In genomic region chr5:180600554-180601041, GRCh38 we compare ENCODE assay signal across 27 cellular contexts. TPM values are rescaled to one million over a fixed set of nuclear protein-coding genes. Genes with fewer than 3 reads are reported as not detected.
DNase-seq lines count a peak whose midpoint lies in the region; ATAC-seq and TF ChIP-seq lines count a peak whose summit lies in the region.
"Had no signal": no experiment of that assay in that cellular context is flagged by ENCODE, and none has a peak within 500 bp of the region (broad histone marks: within the 10 kb centered on the region; RNA-seq: fewer than 3 reads in every experiment).

No MANE protein-coding gene starts in this region.

- H3K4me3 ChIP-seq in lung (no peak overlapping the region), upper lobe of left lung (no peak overlapping the region)
- H3K4me3 ChIP-seq: heart right ventricle, skin epidermis had no signal

- TF ChIP-seq POLR2A in upper lobe of left lung (IDR thresholded peaks at IDR 0.05) = peak in 1 of 4 donors; percentile 35

- peak in 1 of 4 donors; percentile 2 for TF ChIP-seq EP300 in upper lobe of left lung (IDR thresholded peaks at IDR 0.05)

- no peaks in the 10 kb centered on the region for H3K36me3 Mint-ChIP-seq in WTC11
- H3K36me3 Mint-ChIP-seq: CD4-positive, CD25-positive, alpha-beta regulatory T cell; naive B cell had no signal

- H3K27me3 ChIP-seq in lung (ENCODE audit: control insufficient read depth, insufficient read depth) (no peaks in the 10 kb centered on the region), upper lobe of left lung (no peaks in the 10 kb centered on the region)

- DNase-seq in Right ventricle myocardium superior = peak; percentile 30
- no peak for DNase-seq in left ventricle myocardium superior
- DNase-seq in WTC11 (ENCODE audit: low spot score) = peak; percentile 8
- DNase-seq in lung (ENCODE audit: low spot score) = peak; percentile 59
- DNase-seq in upper lobe of left lung = peak; percentile 50 to 83
- no peak for DNase-seq in OCI-M2 (lab: John Stamatoyannopoulos, UW; ENCODE audit: unreplicated experiment)
- DNase-seq in NCI-H128 (lab: John Stamatoyannopoulos, UW; ENCODE audit: unreplicated experiment) = no peak
- DNase-seq: activated CD4-positive, alpha-beta T cell treated with anti-CD3 and anti-CD28 coated beads, Interleukin-2, amount 50 U/mL, for 1 hour; activated gamma-delta T cell; anterior cingulate cortex; CD4-positive, CD25-positive, alpha-beta regulatory T cell; DMS79; heart right ventricle; naive B cell; NCI-H1105 treated with DMSO at 0.1 percent for 48 hours; NCI-H2107; NCI-H524; stimulated activated CD4-positive, alpha-beta T cell treated with anti-CD3 and anti-CD28 coated beads, Interleukin-2, amount 100 ng/mL, for 48 hours; stimulated activated naive CD8-positive, alpha-beta T cell treated with anti-CD3 and anti-CD28 coated beads, Interleukin-15, amount 100 ng/mL, for 72 hours; T-helper 1 cell had no signal

- H3K4me3 Mint-ChIP-seq in WTC11 = no peak overlapping the region
- H3K4me3 Mint-ChIP-seq: CD4-positive, CD25-positive, alpha-beta regulatory T cell; central memory CD8-positive, alpha-beta T cell; naive B cell; stimulated activated naive CD8-positive, alpha-beta T cell treated with anti-CD3 and anti-CD28 coated beads, Interleukin-15, amount 100 ng/mL, for 72 hours had no signal

- intact Hi-C loops in Right ventricle myocardium superior (cut with DNase I) (no loop called here), left ventricle myocardium superior (cut with micrococcal nuclease) (no loop called here)

- TF ChIP-seq CTCF in WTC11 (IDR thresholded peaks at IDR 0.05) (no peak), lung (IDR thresholded peaks at IDR 0.05; ENCODE audit: control extremely low read depth, extremely low read depth) (no peak), upper lobe of left lung (IDR thresholded peaks at IDR 0.05) (no peak)

- no peaks in the 10 kb centered on the region for H3K36me3 ChIP-seq in lung (ENCODE audit: control insufficient read depth in 2 of 2, insufficient read depth in 2 of 2, low read length in 2 of 2)
- H3K36me3 ChIP-seq in upper lobe of left lung = no peaks in the 10 kb centered on the region
- H3K36me3 ChIP-seq: heart right ventricle had no signal

- H3K9me3 Mint-ChIP-seq in WTC11 = no peaks in the 10 kb centered on the region
- H3K9me3 Mint-ChIP-seq: central memory CD8-positive, alpha-beta T cell; naive B cell; stimulated activated naive CD8-positive, alpha-beta T cell treated with anti-CD3 and anti-CD28 coated beads, Interleukin-15, amount 100 ng/mL, for 72 hours had no signal

- peaks cover 0 to 4% of the 10 kb centered on the region in 2 donors for H3K4me1 ChIP-seq in lung (ENCODE audit: control insufficient read depth in 2 of 2, insufficient read depth in 2 of 2, low read length in 2 of 2)
- peaks cover 0 to 22% (median 12%) of the 10 kb centered on the region in 4 donors for H3K4me1 ChIP-seq in upper lobe of left lung
- H3K4me1 ChIP-seq: heart right ventricle had no signal

- ATAC-seq in Right ventricle myocardium superior (ENCODE audit: poor library complexity) (no peak), left ventricle myocardium superior (no peak), WTC11 (no peak), lung (ENCODE audit: insufficient read depth, low FRiP score) (no peak), upper lobe of left lung (ENCODE audit: low FRiP score in 2 of 2) (peak in 1 of 2 donors; percentile 75), GM18909 (IDR thresholded peaks at IDR 0.05; ENCODE audit: poor library complexity, unreplicated experiment) (no peak)
- ATAC-seq: heart right ventricle; stimulated activated naive CD8-positive, alpha-beta T cell treated with anti-CD3 and anti-CD28 coated beads, Interleukin-15, amount 100 ng/mL, for 72 hours had no signal

- POLR2A ChIA-PET in WTC11 (lab: Charles Lee) = interaction anchor here (0.6 kb wide), 1 partner anchor 85 kb away, joined by 4 read pairs; no protein-coding TSS in a partner anchor

- H3K27me3 Mint-ChIP-seq in WTC11 (ENCODE audit: low read depth) = no peaks in the 10 kb centered on the region
- H3K27me3 Mint-ChIP-seq: central memory CD8-positive, alpha-beta T cell; stimulated activated naive CD8-positive, alpha-beta T cell treated with anti-CD3 and anti-CD28 coated beads, Interleukin-15, amount 100 ng/mL, for 72 hours had no signal

- 77 to 82% methylated on average over 11 to 12 of the region's 12 CpGs for WGBS in lung, 2 donors
- 60 to 71% methylated on average over 12 of the region's 12 CpGs for WGBS in upper lobe of left lung, 2 donors

- no peaks in the 10 kb centered on the region for H3K4me1 Mint-ChIP-seq in WTC11
- H3K4me1 Mint-ChIP-seq: central memory CD8-positive, alpha-beta T cell; naive B cell had no signal

- H3K27ac ChIP-seq in lung (ENCODE audit: low read depth in 1 of 2, low read length in 1 of 2) (peak overlapping the region in 1 of 2 donors; percentile 23), upper lobe of left lung (peak overlapping the region in 2 of 4 donors; percentile 5 to 71)
- H3K27ac ChIP-seq: heart right ventricle, skin epidermis had no signal

- H3K27ac Mint-ChIP-seq in WTC11 = no peak overlapping the region
- H3K27ac Mint-ChIP-seq: naive B cell, progenitor cell of endocrine pancreas had no signal

- H3K9me3 ChIP-seq in lung (ENCODE audit: control insufficient read depth in 2 of 2, insufficient read depth in 1 of 2, low read length in 1 of 2) = no peaks in the 10 kb centered on the region
- H3K9me3 ChIP-seq in upper lobe of left lung = no peaks in the 10 kb centered on the region
- H3K9me3 ChIP-seq: heart right ventricle had no signal

- CTCF ChIA-PET in WTC11 (lab: Charles Lee) = no interaction called here

TF ChIP-seq in WTC11, 78 proteins besides CTCF, POLR2A, EP300 and RAD21 (continues in another document):
- TF ChIP-seq ATF1 (CRISPR knock-in tag; IDR thresholded peaks at IDR 0.05) (no peak), ELF4 (CRISPR knock-in tag; IDR thresholded peaks at IDR 0.05; ENCODE audit: low read depth) (no peak), ATF3 (CRISPR knock-in tag; conservative IDR thresholded peaks at IDR 0.05) (no peak), AFF4 (CRISPR knock-in tag; IDR thresholded peaks at IDR 0.05; ENCODE audit: borderline replicate concordance) (no peak)
- TF ChIP-seq, protein P1, sequence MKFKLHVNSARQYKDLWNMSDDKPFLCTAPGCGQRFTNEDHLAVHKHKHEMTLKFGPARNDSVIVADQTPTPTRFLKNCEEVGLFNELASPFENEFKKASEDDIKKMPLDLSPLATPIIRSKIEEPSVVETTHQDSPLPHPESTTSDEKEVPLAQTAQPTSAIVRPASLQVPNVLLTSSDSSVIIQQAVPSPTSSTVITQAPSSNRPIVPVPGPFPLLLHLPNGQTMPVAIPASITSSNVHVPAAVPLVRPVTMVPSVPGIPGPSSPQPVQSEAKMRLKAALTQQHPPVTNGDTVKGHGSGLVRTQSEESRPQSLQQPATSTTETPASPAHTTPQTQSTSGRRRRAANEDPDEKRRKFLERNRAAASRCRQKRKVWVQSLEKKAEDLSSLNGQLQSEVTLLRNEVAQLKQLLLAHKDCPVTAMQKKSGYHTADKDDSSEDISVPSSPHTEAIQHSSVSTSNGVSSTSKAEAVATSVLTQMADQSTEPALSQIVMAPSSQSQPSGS (CRISPR knock-in tag; IDR thresholded peaks at IDR 0.05; ENCODE audit: borderline replicate concordance, low read depth) = no peak

RNA-seq across cellular contexts. Expression of gene SCGB3A1, which starts 9.3 kb away (rescaled TPM):
- not detected for total RNA-seq in Right ventricle myocardium superior
- total RNA-seq in left ventricle myocardium superior = not detected
- 0.39 TPM in 1 of 3 replicates, not detected in the others for total RNA-seq in WTC11 (2021)
- total RNA-seq in lung = 1,000 to 10,000 TPM in 1 of 2 donors, 100 to 1,000 TPM in 1; 119 to 1,453 TPM
- 1,000 to 10,000 TPM in 1 of 2 donors, 100 to 1,000 TPM in 1; 595 to 3,799 TPM for polyA plus RNA-seq in lung
- 100 to 1,000 TPM; 232 to 940 (median 596) TPM for total RNA-seq in upper lobe of left lung
- total RNA-seq: CD4-positive, CD25-positive, alpha-beta regulatory T cell; H4; HT1080; LHCN-M2; progenitor cell of endocrine pancreas had no signal

RNA-seq across cellular contexts. Expression of gene FLT4, which starts 48.8 kb away (rescaled TPM):
- total RNA-seq in Right ventricle myocardium superior (5.6 TPM), left ventricle myocardium superior (8.0 TPM), WTC11 (2021) (11.0 to 12.7 TPM (median 12.4 TPM) in 3 replicates), lung (10 to 100 TPM; 34.3 to 42.1 TPM), upper lobe of left lung (10 to 100 TPM; 11.7 to 34.0 (median 21.2) TPM)
- 10 to 100 TPM; 12.6 to 16.2 TPM for polyA plus RNA-seq in lung
- total RNA-seq: H4 had no signal

Comparison
In these comparisons a context has a peak if more than half of its experiments do, and no peak if none do; other contexts are left out.
1. DNase-seq: peak in Right ventricle myocardium superior (single experiment), WTC11 (single experiment), lung (single experiment) and upper lobe of left lung (2 of 2); none in left ventricle myocardium superior (single experiment), OCI-M2 (single experiment) and NCI-H128 (single experiment).
2. RNA of gene SCGB3A1, which starts 9.3 kb away (total RNA-seq): 119 to 1,453 TPM in lung and 232 to 940 TPM in upper lobe of left lung; not detected in left ventricle myocardium superior (single experiment), 0.39 TPM in WTC11 and not detected in Right ventricle myocardium superior (single experiment); every median in the first group is over 10 times any median in the second.